29 cellular contexts compared by ENCODE assay signal in genomic region chr15:60949034-60949977, GRCh38.
DNase-seq lines count a peak whose midpoint lies in the region; ATAC-seq, FAIRE-seq and TF ChIP-seq lines count a peak whose summit lies in the region.
"Had no signal": no experiment of that assay in that cellular context is flagged by ENCODE, and none has a peak within 500 bp of the region (broad histone marks: within the 10 kb centered on the region; RNA-seq: fewer than 3 reads in every experiment).

No MANE protein-coding gene starts in this region.

- peak; percentile 79 for ATAC-seq in left ventricle myocardium superior
- ATAC-seq in psoas muscle, result peak; percentile 66 to 80 (median 66)
- ATAC-seq in HG03139 (IDR thresholded peaks at IDR 0.05; ENCODE audit: unreplicated experiment), result no peak
- ATAC-seq: activated CD4-positive, CD25-positive, alpha-beta regulatory T cell treated with anti-CD3 and anti-CD28 coated beads, Interleukin-2, amount 50 U/mL, for 24 hours; left colon; naive thymus-derived CD4-positive, alpha-beta T cell had no signal

- TF ChIP-seq CTCF in GM12865 (IDR thresholded peaks at IDR 0.05; ENCODE audit: insufficient read depth, low read depth, low read length, missing control alignments) (no peak), astrocyte (IDR thresholded peaks at IDR 0.05; ENCODE audit: insufficient read depth, low read depth, low read length) (no peak), psoas muscle (IDR thresholded peaks at IDR 0.05) (no peak)

- no peaks in the 10 kb centered on the region for H3K9me3 ChIP-seq in astrocyte (ENCODE audit: insufficient read depth, low read depth, low read length)
- H3K9me3 ChIP-seq in psoas muscle, result no peaks in the 10 kb centered on the region

- H3K4me3 Mint-ChIP-seq in astrocyte (ENCODE audit: unreplicated experiment), result no peak overlapping the region
- H3K4me3 Mint-ChIP-seq: activated CD4-positive, alpha-beta memory T cell treated with anti-CD3 and anti-CD28 coated beads, Interleukin-2, amount 10 ng/mL, durations not matched to agents 7 days and 5 days; activated naive CD8-positive, alpha-beta T cell; B cell; CD8-positive, alpha-beta memory T cell; IgD-negative memory B cell; naive thymus-derived CD4-positive, alpha-beta T cell; T-helper 1 cell treated with Interleukin-12 subunit alpha and Interleukin-12 subunit beta and Interleukin-4 antibody, amounts not matched to agents 30 μg/mL and 1 μg/mL, for 36 hours had no signal

- no peak overlapping the region for H3K27ac Mint-ChIP-seq in astrocyte (ENCODE audit: unreplicated experiment)
- H3K27ac Mint-ChIP-seq: activated CD4-positive, alpha-beta memory T cell treated with anti-CD3 and anti-CD28 coated beads, Interleukin-2, amount 10 ng/mL, durations not matched to agents 7 days and 5 days; activated naive CD8-positive, alpha-beta T cell; B cell; CD8-positive, alpha-beta memory T cell; IgD-negative memory B cell; naive thymus-derived CD4-positive, alpha-beta T cell; T-helper 1 cell treated with Interleukin-12 subunit alpha and Interleukin-12 subunit beta and Interleukin-4 antibody, amounts not matched to agents 30 μg/mL and 1 μg/mL, for 36 hours had no signal

- H3K4me2 ChIP-seq in astrocyte (ENCODE audit: low read length), result no peak overlapping the region

- peak; percentile 39 for FAIRE-seq in astrocyte (lab: Jason Lieb, UNC)
- FAIRE-seq: GM19239, small intestine, TTC549 had no signal

- 31 to 62% (median 37%) methylated on average over 12 of the region's 12 CpGs for WGBS in psoas muscle, 3 donors

- H3K4me3 ChIP-seq in GM12865 (ENCODE audit: low read depth, low read length) (no peak overlapping the region), astrocyte (ENCODE audit: insufficient read depth, low read depth, low read length) (no peak overlapping the region), psoas muscle (no peak overlapping the region)
- H3K4me3 ChIP-seq: SK-N-MC had no signal

- H2AFZ ChIP-seq in astrocyte (ENCODE audit: low read depth, low read length), result no peak overlapping the region

- DNase-seq in GM12865 (ENCODE audit: low read depth), result peak; percentile 15
- peak; percentile 41 for DNase-seq in astrocyte (ENCODE audit: low read depth)
- DNase-seq in left ventricle myocardium superior, result peak; percentile 51
- no peak for DNase-seq in psoas muscle
- no peak for DNase-seq in activated naive CD4-positive, alpha-beta T cell treated with Interleukin-2 at 50 U/mL for 16 hours
- DNase-seq in GM19238 (ENCODE audit: insufficient read length, low spot score), result no peak
- no peak for DNase-seq in stimulated activated naive CD4-positive, alpha-beta T cell (lab: John Stamatoyannopoulos, UW)
- DNase-seq: activated CD4-positive, alpha-beta memory T cell treated with anti-CD3 and anti-CD28 coated beads, Interleukin-2, amount 10 ng/mL, durations not matched to agents 7 days and 5 days; CD8-positive, alpha-beta memory T cell; DMS153; glutamatergic neuron; left colon; naive thymus-derived CD4-positive, alpha-beta T cell; NCI-H1092 treated with DMSO at 0.1 percent for 48 hours; NCI-H187 treated with DMSO at 0.1 percent for 48 hours; nucleus accumbens; small intestine; stimulated activated CD4-positive, alpha-beta T cell treated with anti-CD3 and anti-CD28 coated beads, Interleukin-1b, Interleukin-23, amount 100 ng/mL, for 48 hours; stimulated activated CD8-positive, alpha-beta memory T cell treated with anti-CD3 and anti-CD28 coated beads, Interleukin-4, amount 100 ng/mL, for 48 hours; trophoblast cell had no signal

- peaks cover 7% of the 10 kb centered on the region for H3K9me3 Mint-ChIP-seq in astrocyte (ENCODE audit: unreplicated experiment)
- H3K9me3 Mint-ChIP-seq: CD8-positive, alpha-beta memory T cell had no signal

- H3K27me3 ChIP-seq in astrocyte (ENCODE audit: insufficient read depth, low read length) (no peaks in the 10 kb centered on the region), psoas muscle (ENCODE audit: insufficient read depth in 3 of 3, low read length in 2 of 3) (no peaks in the 10 kb centered on the region)

- no peaks in the 10 kb centered on the region for H3K27me3 Mint-ChIP-seq in astrocyte (ENCODE audit: low read depth, unreplicated experiment)

- H3K4me1 ChIP-seq in astrocyte (ENCODE audit: insufficient read depth, low read length), result peaks cover 3% of the 10 kb centered on the region
- H3K4me1 ChIP-seq in psoas muscle, result peaks cover 30% of the 10 kb centered on the region

- intact Hi-C loops in left ventricle myocardium superior (cut with micrococcal nuclease), result no loop called here
- intact Hi-C loops in psoas muscle (cut with DNase I), result loop anchor here in 1 of 2 donors (10.0 kb wide), 1 partner anchor 885 kb away; no protein-coding TSS in a partner anchor

- no peak overlapping the region for H3K9ac ChIP-seq in astrocyte (ENCODE audit: low read length)

- no peaks in the 10 kb centered on the region for H3K36me3 ChIP-seq in astrocyte (ENCODE audit: insufficient read depth, low read length)
- no peaks in the 10 kb centered on the region for H3K36me3 ChIP-seq in psoas muscle (ENCODE audit: insufficient read depth in 1 of 2, low read depth in 1 of 2)

- H3K27ac ChIP-seq in astrocyte (ENCODE audit: low read depth, low read length) (no peak overlapping the region), psoas muscle (no peak overlapping the region)
- H3K27ac ChIP-seq: SK-N-MC had no signal

- peaks cover 7% of the 10 kb centered on the region for H3K36me3 Mint-ChIP-seq in astrocyte (ENCODE audit: low read depth, unreplicated experiment)
- H3K36me3 Mint-ChIP-seq: activated naive CD8-positive, alpha-beta T cell; CD8-positive, alpha-beta memory T cell had no signal

- H3K79me2 ChIP-seq in astrocyte (ENCODE audit: insufficient read depth, low read length), result no peaks in the 10 kb centered on the region

- no peaks in the 10 kb centered on the region for H3K4me1 Mint-ChIP-seq in astrocyte (ENCODE audit: low read depth, unreplicated experiment)
- H3K4me1 Mint-ChIP-seq: activated CD4-positive, alpha-beta memory T cell treated with anti-CD3 and anti-CD28 coated beads, Interleukin-2, amount 10 ng/mL, durations not matched to agents 7 days and 5 days; B cell; CD8-positive, alpha-beta memory T cell; IgD-negative memory B cell had no signal

- H4K20me1 ChIP-seq in astrocyte (ENCODE audit: insufficient read depth, low read length), result no peaks in the 10 kb centered on the region

Comparison
In these comparisons a context has a peak if more than half of its experiments do, and no peak if none do; other contexts are left out.
1. DNase-seq: peak in GM12865 (single experiment), astrocyte (single experiment) and left ventricle myocardium superior (single experiment); none in psoas muscle (0 of 2), activated naive CD4-positive, alpha-beta T cell treated with Interleukin-2 at 50 U/mL for 16 hours (single experiment), GM19238 (single experiment) and stimulated activated naive CD4-positive, alpha-beta T cell (0 of 6).